ENCODE assay signal across 2 cellular contexts in genomic region chr14:51602176-51602759, GRCh38.
A peak's percentile ranks its signal among the peaks of the same experiment; 100 is the strongest.
TF ChIP-seq lines count a peak whose summit lies in the region.

No MANE protein-coding gene starts in this region.

TF ChIP-seq in SK-N-SH, 30 proteins besides CTCF, POLR2A, EP300 and RAD21 (continued from another document and continues in another):
- no peak for TF ChIP-seq REST (IDR thresholded peaks at IDR 0.05; ENCODE audit: low read depth, low read length)
- TF ChIP-seq TCF12 (IDR thresholded peaks at IDR 0.05), result peak; percentile 62
- TF ChIP-seq TEAD4 (IDR thresholded peaks at IDR 0.05; ENCODE audit: borderline replicate concordance, insufficient read depth), result no peak
- no peak for TF ChIP-seq POLR2AphosphoS5 (IDR thresholded peaks at IDR 0.05; ENCODE audit: low read depth, low read length)
- TF ChIP-seq EZH2phosphoT487 (IDR thresholded peaks at IDR 0.05; ENCODE audit: borderline replicate concordance, low read depth), result no peak
- no peak for TF ChIP-seq CHD2 (IDR thresholded peaks at IDR 0.05; ENCODE audit: low read length, partially characterized antibody)
- no peak for TF ChIP-seq RCOR1 (IDR thresholded peaks at IDR 0.05; ENCODE audit: low read length)
- no peak for TF ChIP-seq MXI1 (IDR thresholded peaks at IDR 0.05; ENCODE audit: low read depth, low read length)
- no peak for TF ChIP-seq SMC3 (IDR thresholded peaks at IDR 0.05; ENCODE audit: low read depth, low read length)
- no peak for TF ChIP-seq NFIC (IDR thresholded peaks at IDR 0.05; ENCODE audit: borderline replicate concordance)
- no peak for TF ChIP-seq USF1 (IDR thresholded peaks at IDR 0.05; ENCODE audit: borderline replicate concordance, low read depth)
- no peak for TF ChIP-seq ZBTB33 (IDR thresholded peaks at IDR 0.05; ENCODE audit: borderline replicate concordance, low read depth)
- TF ChIP-seq RFX5 (IDR thresholded peaks at IDR 0.05; ENCODE audit: low read length), result no peak
- TF ChIP-seq FOXJ3 (CRISPR knock-in tag; IDR thresholded peaks at IDR 0.05), result no peak
- no peak for TF ChIP-seq SIN3A (IDR thresholded peaks at IDR 0.05; ENCODE audit: borderline replicate concordance, low read depth, low read length)
- TF ChIP-seq ELF1 (IDR thresholded peaks at IDR 0.05), result no peak
- no peak for TF ChIP-seq USF2 (IDR thresholded peaks at IDR 0.05; ENCODE audit: borderline replicate concordance, low read depth, low read length)
- no peak; the same call in 1 of the 2 replicates for TF ChIP-seq RXRA (IDR thresholded peaks at IDR 0.05; ENCODE audit: borderline replicate concordance, low read depth)
- peak; percentile 64 for TF ChIP-seq PBX3 (IDR thresholded peaks at IDR 0.05)
- no peak for TF ChIP-seq MAX (IDR thresholded peaks at IDR 0.05; ENCODE audit: low read depth)
- TF ChIP-seq JUND (IDR thresholded peaks at IDR 0.05), result peak; percentile 25
- peak; percentile 44; the same call in 1 of the 2 replicates for TF ChIP-seq FOSL2 (IDR thresholded peaks at IDR 0.05; ENCODE audit: borderline replicate concordance, low read depth)
- no peak for TF ChIP-seq NRF1 (IDR thresholded peaks at IDR 0.05; ENCODE audit: low read depth, low read length)
- TF ChIP-seq FOXM1 (IDR thresholded peaks at IDR 0.05; ENCODE audit: low read depth), result no peak
- TF ChIP-seq YY1 (IDR thresholded peaks at IDR 0.05; ENCODE audit: low read depth), result no peak
- TF ChIP-seq GATA2 (CRISPR knock-in tag; IDR thresholded peaks at IDR 0.05), result no peak
- no peak for TF ChIP-seq GABPA (IDR thresholded peaks at IDR 0.05; ENCODE audit: low read depth)

TF ChIP-seq in WTC11, 78 proteins besides CTCF, POLR2A, EP300 and RAD21 (continued from another document):
- no peak for TF ChIP-seq ZNF219 (CRISPR knock-in tag; IDR thresholded peaks at IDR 0.05; ENCODE audit: borderline replicate concordance)
- TF ChIP-seq ATF2 (CRISPR knock-in tag; IDR thresholded peaks at IDR 0.05; ENCODE audit: borderline replicate concordance, low read depth), result no peak
- no peak for TF ChIP-seq ZNF317 (CRISPR knock-in tag; IDR thresholded peaks at IDR 0.05; ENCODE audit: borderline replicate concordance, low read depth)
- no peak for TF ChIP-seq TEAD4 (CRISPR knock-in tag; IDR thresholded peaks at IDR 0.05)
- no peak for TF ChIP-seq FOXP4 (CRISPR knock-in tag; IDR thresholded peaks at IDR 0.05)
- no peak for TF ChIP-seq FOXJ3 (CRISPR knock-in tag; IDR thresholded peaks at IDR 0.05; ENCODE audit: borderline replicate concordance)
- TF ChIP-seq CBFB (CRISPR knock-in tag; IDR thresholded peaks at IDR 0.05; ENCODE audit: low read depth), result no peak
- TF ChIP-seq ZNF512 (CRISPR knock-in tag; IDR thresholded peaks at IDR 0.05; ENCODE audit: borderline replicate concordance), result no peak
- TF ChIP-seq ZNF532 (CRISPR knock-in tag; IDR thresholded peaks at IDR 0.05; ENCODE audit: borderline replicate concordance), result no peak
- no peak for TF ChIP-seq ZNF138 (CRISPR knock-in tag; conservative IDR thresholded peaks at IDR 0.05)
- TF ChIP-seq ETV6 (CRISPR knock-in tag; IDR thresholded peaks at IDR 0.05), result no peak
- no peak for TF ChIP-seq ESRRA (CRISPR knock-in tag; IDR thresholded peaks at IDR 0.05; ENCODE audit: borderline replicate concordance)
- TF ChIP-seq MAX (CRISPR knock-in tag; IDR thresholded peaks at IDR 0.05), result no peak
